In genomic region chr17:915416-916201, GRCh38 we compare ENCODE assay signal across 9 cellular contexts.
DNase-seq lines count a peak whose midpoint lies in the region; ATAC-seq lines count a peak whose summit lies in the region.
"Had no signal": no experiment of that assay in that cellular context is flagged by ENCODE, and none has a peak within 500 bp of the region (broad histone marks: within the 10 kb centered on the region; RNA-seq: fewer than 3 reads in every experiment).

No MANE protein-coding gene starts in this region.

- no peak overlapping the region for H3K4me3 ChIP-seq in HUES6 (ENCODE audit: low read depth, low read length)

- DNase-seq in SK-MEL-5 (ENCODE audit: low read depth, low spot score) (peak; percentile 3), Right ventricle myocardium superior (peak; percentile 73), renal cortical epithelial cell (ENCODE audit: low read depth) (peak; percentile 64), cortex of kidney (lab: John Stamatoyannopoulos, UW) (no peak), DMS53 treated with DMSO at 0.1 percent for 48 hours (lab: John Stamatoyannopoulos, UW; ENCODE audit: unreplicated experiment) (no peak)
- no peak for DNase-seq in stimulated activated CD4-positive, alpha-beta T cell treated with anti-CD3 and anti-CD28 coated beads, Interleukin-15, amount 100 ng/mL, for 24 hours
- DNase-seq: NCI-H226 had no signal

- ATAC-seq in Right ventricle myocardium superior (ENCODE audit: poor library complexity) (peak; percentile 74), GM21737 (IDR thresholded peaks at IDR 0.05; ENCODE audit: unreplicated experiment) (no peak)

- H3K9me3 ChIP-seq in HUES6 (ENCODE audit: control insufficient read depth, insufficient read depth, low read depth, low read length) = no peaks in the 10 kb centered on the region

- no peak overlapping the region for H3K9ac ChIP-seq in HUES6 (ENCODE audit: low read length)

- H3K36me3 ChIP-seq in HUES6 (ENCODE audit: control insufficient read depth, insufficient read depth, low read length) = 0 out of 2 replicates have a peak, but pooled peaks cover 3% of the 10 kb centered on the region

- H3K27me3 ChIP-seq in HUES6 (ENCODE audit: control insufficient read depth, insufficient read depth, low read length) = no peaks in the 10 kb centered on the region

- in situ Hi-C loops in SK-MEL-5 (cut with HindIII; ENCODE audit: low pct_unique_long_range_greater_than_20kb, low sequenced_read_pairs) = no loop called here

- intact Hi-C loops in Right ventricle myocardium superior (cut with DNase I) = no loop called here

- H3K4me1 ChIP-seq in HUES6 (ENCODE audit: control insufficient read depth, insufficient read depth, low read length) = peaks cover 49% of the 10 kb centered on the region

- peak overlapping the region; percentile 70 for H3K27ac ChIP-seq in HUES6 (ENCODE audit: low read depth, low read length)

Comparison
In these comparisons a context has a peak if more than half of its experiments do, and no peak if none do; other contexts are left out.
1. DNase-seq: peak in SK-MEL-5 (single experiment), Right ventricle myocardium superior (single experiment) and renal cortical epithelial cell (single experiment); none in cortex of kidney (single experiment), stimulated activated CD4-positive, alpha-beta T cell treated with anti-CD3 and anti-CD28 coated beads, Interleukin-15, amount 100 ng/mL, for 24 hours (single experiment) and DMS53 treated with DMSO at 0.1 percent for 48 hours (single experiment).